Comparison of ENCODE assay signal across 8 cellular contexts in the genomic region with DNA sequence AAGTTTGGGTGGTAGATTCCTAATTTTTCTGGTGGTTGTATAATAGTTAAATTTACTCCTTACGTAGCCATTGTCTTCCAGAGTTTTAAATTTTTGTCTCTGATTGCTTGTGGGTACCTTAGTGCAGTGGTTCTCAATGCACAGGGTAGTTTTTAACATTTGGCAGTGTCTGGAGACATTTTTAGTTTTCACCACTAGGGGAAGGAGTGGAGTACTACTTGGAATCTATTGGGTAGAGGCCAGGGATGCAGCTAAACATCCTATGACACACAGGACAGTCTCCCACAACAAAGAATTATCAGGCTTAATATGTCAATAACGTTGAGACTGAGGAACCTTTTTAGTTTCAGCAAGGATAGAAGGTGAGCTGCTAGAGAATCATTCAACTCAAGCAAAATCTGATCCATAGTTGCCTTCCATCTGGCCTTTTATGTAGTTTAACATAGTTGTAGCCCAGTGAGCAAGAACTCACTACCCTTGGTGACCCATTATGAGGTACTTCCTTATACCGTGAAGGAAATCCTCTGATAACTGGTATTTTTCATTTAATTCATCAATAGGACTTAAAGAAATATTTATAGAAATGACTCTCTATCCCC. TPM values are rescaled to one million over a fixed set of nuclear protein-coding genes. Genes with fewer than 3 reads are reported as not detected.
DNase-seq lines count a peak whose midpoint lies in the region; ATAC-seq and TF ChIP-seq lines count a peak whose summit lies in the region.

No MANE protein-coding gene starts in this region.

- intact Hi-C loops in Right ventricle myocardium inferior (cut with DNase I): no loop called here
- intact Hi-C loops in testis (cut with DNase I; ENCODE audit: low total_unique reads): no loop called here

- H3K36me3 ChIP-seq in cardiac muscle cell: peaks cover 7% of the 10 kb centered on the region
- H3K36me3 ChIP-seq in testis (ENCODE audit: low read depth, missing control alignments): no peaks in the 10 kb centered on the region

- no peak for TF ChIP-seq POLR2A in testis (IDR thresholded peaks at IDR 0.05)

- DNase-seq in cardiac muscle cell (ENCODE audit: low read depth in 1 of 2, low spot score in 1 of 2) (peak in 1 of 2 donors; percentile 51), Right ventricle myocardium inferior (ENCODE audit: missing footprints) (no peak), OCI-M1 (lab: John Stamatoyannopoulos, UW) (peak; percentile 37), fibroblast of mammary gland (ENCODE audit: low read depth) (peak; percentile 79), testis (no peak), NCI-H1105 treated with DMSO at 0.1 percent for 48 hours (lab: John Stamatoyannopoulos, UW) (no peak), T1000 (lab: John Stamatoyannopoulos, UW) (no peak)

- H3K4me3 ChIP-seq in cardiac muscle cell (no peak overlapping the region), fibroblast of mammary gland (ENCODE audit: control insufficient read depth, low read depth, low read length) (no peak overlapping the region), testis (no peak overlapping the region)

- no peak overlapping the region for H3K27ac ChIP-seq in cardiac muscle cell
- no peak overlapping the region for H3K27ac ChIP-seq in testis

- no peaks in the 10 kb centered on the region for H3K9me3 ChIP-seq in cardiac muscle cell (ENCODE audit: low read depth)
- no peaks in the 10 kb centered on the region for H3K9me3 ChIP-seq in testis

- H3K27me3 ChIP-seq in cardiac muscle cell (no peaks in the 10 kb centered on the region), testis (no peaks in the 10 kb centered on the region)

- H3K4me1 ChIP-seq in cardiac muscle cell (ENCODE audit: low read depth) (no peaks in the 10 kb centered on the region), testis (no peaks in the 10 kb centered on the region)

- TF ChIP-seq CTCF in cardiac muscle cell (IDR thresholded peaks at IDR 0.05; ENCODE audit: low read depth, low read length) (peak; percentile 59), fibroblast of mammary gland (conservative IDR thresholded peaks at IDR 0.05; ENCODE audit: control insufficient read depth, insufficient read depth, low read depth, low read length) (peak; percentile 68), testis (IDR thresholded peaks at IDR 0.05) (peak; percentile 33 to 62 (median 38))

- ATAC-seq in Right ventricle myocardium inferior (no peak), HG02759 (IDR thresholded peaks at IDR 0.05; ENCODE audit: unreplicated experiment) (peak; percentile 81)

- 80 to 88% methylated on average over 3 of the region's 3 CpGs for WGBS in testis, 2 donors

RNA-seq across cellular contexts. Expression of a gene that starts 8.6 kb away (rescaled TPM):
- total RNA-seq in cardiac muscle cell (not detected in 2 replicates), Right ventricle myocardium inferior (not detected), testis (not detected)
- polyA plus RNA-seq in cardiac muscle cell (0.45 TPM in 1 of 2 replicates, not detected in the other), testis (ENCODE audit: insufficient read depth, low read depth, low replicate concordance) (0.29 TPM)

RNA-seq across cellular contexts. Expression of a gene that starts 25.7 kb away (rescaled TPM):
- total RNA-seq in cardiac muscle cell: 1.5 and 1.7 TPM in 2 replicates
- 3.1 and 3.4 TPM in 2 replicates for polyA plus RNA-seq in cardiac muscle cell
- 2.7 TPM for total RNA-seq in Right ventricle myocardium inferior
- total RNA-seq in testis: 10 to 100 TPM in 1 of 2 donors, 1 to 10 TPM in 1; 9.1 to 10.9 TPM
- polyA plus RNA-seq in testis (ENCODE audit: insufficient read depth, low read depth, low replicate concordance): 9.3 TPM

RNA-seq across cellular contexts. Expression of a gene that starts 25.9 kb away (rescaled TPM):
- total RNA-seq in cardiac muscle cell (6.0 and 7.3 TPM in 2 replicates), Right ventricle myocardium inferior (4.8 TPM), testis (10 to 100 TPM; 19.1 to 19.6 TPM)
- polyA plus RNA-seq in cardiac muscle cell (9.1 and 10.1 TPM in 2 replicates), testis (ENCODE audit: insufficient read depth, low read depth, low replicate concordance) (9.3 TPM)

RNA-seq across cellular contexts. Expression of a gene that starts 57.1 kb away (rescaled TPM):
- 5.4 and 6.8 TPM in 2 replicates for total RNA-seq in cardiac muscle cell
- polyA plus RNA-seq in cardiac muscle cell: 8.5 and 8.8 TPM in 2 replicates
- total RNA-seq in Right ventricle myocardium inferior: 3.4 TPM
- total RNA-seq in testis: 10 to 100 TPM; 14.9 to 15.4 TPM
- polyA plus RNA-seq in testis (ENCODE audit: insufficient read depth, low read depth, low replicate concordance): 6.2 TPM

Comparison
In these comparisons a context has a peak if more than half of its experiments do, and no peak if none do; other contexts are left out.
1. DNase-seq: peak in OCI-M1 (single experiment) and fibroblast of mammary gland (single experiment); none in Right ventricle myocardium inferior (single experiment), testis (single experiment), NCI-H1105 treated with DMSO at 0.1 percent for 48 hours (single experiment) and T1000 (single experiment).
2. Peak in every context shown above with its lines, with median percentiles within 50 percentile points of each other: CTCF ChIP-seq.